In the genomic region with DNA sequence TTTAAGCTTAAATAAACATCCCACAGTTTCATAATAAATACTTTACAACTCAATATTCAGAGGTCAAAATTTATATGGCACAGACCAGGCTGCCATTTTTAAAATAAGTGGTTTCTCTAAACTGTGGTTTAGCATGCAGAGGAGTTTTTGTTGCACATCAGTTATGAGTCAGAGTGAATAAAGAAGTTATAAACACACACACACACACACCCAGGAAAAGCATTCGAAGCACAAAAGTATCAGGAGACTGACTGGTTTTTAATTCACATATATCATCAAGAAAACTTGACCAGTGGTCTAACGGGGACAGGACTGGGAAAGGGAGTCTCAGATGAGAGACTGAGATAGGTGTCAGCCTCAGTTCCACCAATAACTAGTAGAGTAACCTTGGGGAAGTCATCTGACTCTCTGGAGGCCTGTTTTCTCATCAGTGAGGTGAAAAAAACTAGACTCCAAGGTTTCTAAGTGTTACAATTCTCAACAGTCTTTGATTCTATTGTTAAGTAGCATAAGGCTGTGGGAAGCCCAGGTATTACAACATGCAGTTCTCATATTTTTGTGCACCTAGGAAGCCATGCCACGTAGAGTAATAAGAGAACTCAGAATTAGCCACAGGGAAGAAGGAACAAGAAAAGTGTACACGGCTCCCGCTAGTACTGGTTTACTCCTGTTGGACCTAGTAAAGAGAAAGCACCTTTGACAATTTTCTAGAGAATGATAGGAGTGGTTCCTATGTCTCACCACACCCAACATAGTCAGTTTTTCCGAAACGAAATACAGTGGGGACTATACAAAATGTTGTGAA, we compare ENCODE assay signal across 8 cellular contexts. TPM values are rescaled to one million over a fixed set of nuclear protein-coding genes. Genes with fewer than 3 reads are reported as not detected.
DNase-seq lines count a peak whose midpoint lies in the region; ATAC-seq and TF ChIP-seq lines count a peak whose summit lies in the region.

No MANE protein-coding gene starts in this region.

- peaks cover 48 to 60% of the 10 kb centered on the region in 2 donors for H3K4me1 Mint-ChIP-seq in effector memory CD8-positive, alpha-beta T cell (ENCODE audit: low read depth in 2 of 2)

- intact Hi-C loops in prostate gland (cut with DNase I), result no loop called here

- H3K36me3 Mint-ChIP-seq in effector memory CD8-positive, alpha-beta T cell (ENCODE audit: insufficient read depth), result peaks cover 20% of the 10 kb centered on the region

- H3K27ac ChIP-seq in BLaER1 treated with 17β-estradiol and CSF1 and Interleukin-3, amounts not matched to agents 10 nM and 100 nM, result peak overlapping the region in 9 of 11 experiments; percentile 38 to 88 (median 61); a peak in 17 of 22 replicates
- H3K27ac ChIP-seq in HEK293 (ENCODE audit: extremely low read depth, low read depth, low read length), result 0 out of 2 replicates have a peak overlapping the region, but pooled peaks have one; percentile 10
- H3K27ac ChIP-seq in prostate gland, result peak overlapping the region; percentile 6 to 22

- 49% methylated on average over 7 of the region's 7 CpGs for WGBS in prostate gland

- H3K27ac Mint-ChIP-seq in effector memory CD8-positive, alpha-beta T cell, result peak overlapping the region; percentile 91 to 96

- peaks cover 5 to 30% (median 20%) of the 10 kb centered on the region in 11 experiments for H3K9me3 ChIP-seq in BLaER1 treated with 17β-estradiol and CSF1 and Interleukin-3, amounts not matched to agents 10 nM and 100 nM (replicated peaks in 1 of 11)
- H3K9me3 ChIP-seq in HEK293 (ENCODE audit: control insufficient read depth, insufficient read depth, low read depth, low read length), result no peaks in the 10 kb centered on the region
- no peaks in the 10 kb centered on the region for H3K9me3 ChIP-seq in prostate gland

- H3K4me3 ChIP-seq in BLaER1 treated with 17β-estradiol and CSF1 and Interleukin-3, amounts not matched to agents 10 nM and 100 nM, result peak overlapping the region in 3 of 10 experiments; percentile 10 to 26 (median 15); a peak in 2 of 20 replicates
- no peak overlapping the region for H3K4me3 ChIP-seq in HEK293 (ENCODE audit: low read depth, low read length)
- no peak overlapping the region for H3K4me3 ChIP-seq in prostate gland

- peak; percentile 48 for ATAC-seq in effector memory CD8-positive, alpha-beta T cell (replicated peaks)

- TF ChIP-seq CTCF in HEK293 (tag by site-specific recombination; IDR thresholded peaks at IDR 0.05) (no peak), prostate gland (IDR thresholded peaks at IDR 0.05) (no peak)

- peak; percentile 59 to 79 for DNase-seq in SW 1271 (lab: John Stamatoyannopoulos, UW)
- DNase-seq in effector memory CD8-positive, alpha-beta T cell, result peak in 1 of 3 experiments; percentile 34
- no peak for DNase-seq in prostate gland (ENCODE audit: low spot score)
- DNase-seq in SK-N-DZ (ENCODE audit: low spot score), result no peak
- no peak for DNase-seq in SHP77 (lab: John Stamatoyannopoulos, UW)
- no peak for DNase-seq in NCI-H128 (lab: John Stamatoyannopoulos, UW; ENCODE audit: unreplicated experiment)

- peaks cover 65 to 100% (median 94%) of the 10 kb centered on the region in 11 experiments for H4K20me1 ChIP-seq in BLaER1 treated with 17β-estradiol and CSF1 and Interleukin-3, amounts not matched to agents 10 nM and 100 nM

- H3K36me3 ChIP-seq in BLaER1 treated with 17β-estradiol and CSF1 and Interleukin-3, amounts not matched to agents 10 nM and 100 nM, result peaks cover 7 to 54% (median 37%) of the 10 kb centered on the region in 11 experiments; a peak in 21 of 22 replicates
- H3K36me3 ChIP-seq in HEK293 (ENCODE audit: control insufficient read depth in 2 of 2, insufficient read depth in 1 of 2, low read length in 2 of 2), result no peaks in the 10 kb centered on the region; a peak in 1 of 3 replicates
- H3K36me3 ChIP-seq in prostate gland, result no peaks in the 10 kb centered on the region

- H3K4me3 Mint-ChIP-seq in effector memory CD8-positive, alpha-beta T cell, result peak overlapping the region; percentile 89 to 93

- H3K4me2 ChIP-seq in BLaER1 treated with 17β-estradiol and CSF1 and Interleukin-3, amounts not matched to agents 10 nM and 100 nM, result peak overlapping the region; percentile 3 to 97 (median 56); a peak in 21 of 22 replicates

- POLR2A ChIA-PET in HEK293 (lab: Yijun Ruan, JAX), result no interaction called here

- CTCF ChIA-PET in HEK293 (lab: Yijun Ruan, JAX), result interaction anchor here (0.7 to 1.3 kb wide), 3 partner anchors 10 to 26 kb away, joined by 3 to 10 read pairs (median 3); no protein-coding TSS in a partner anchor

- no peak for TF ChIP-seq POLR2A in prostate gland (IDR thresholded peaks at IDR 0.05)

- H3K4me1 ChIP-seq in BLaER1 treated with 17β-estradiol and CSF1 and Interleukin-3, amounts not matched to agents 10 nM and 100 nM, result peaks cover 27 to 80% (median 45%) of the 10 kb centered on the region in 10 experiments
- H3K4me1 ChIP-seq in HEK293 (ENCODE audit: control insufficient read depth, insufficient read depth, low read length) (peaks cover 22% of the 10 kb centered on the region), prostate gland (replicated peaks) (no peaks in the 10 kb centered on the region)

- H3K27me3 ChIP-seq in BLaER1 treated with 17β-estradiol and CSF1 and Interleukin-3, amounts not matched to agents 10 nM and 100 nM, result no peaks in the 10 kb centered on the region
- H3K27me3 ChIP-seq in prostate gland (replicated peaks; ENCODE audit: insufficient read depth), result no peaks in the 10 kb centered on the region

- H3K9me3 Mint-ChIP-seq in effector memory CD8-positive, alpha-beta T cell, result no peaks in the 10 kb centered on the region

- peak overlapping the region in 6 of 11 experiments; percentile 17 to 75 (median 58); a peak in 11 of 22 replicates for H3K9ac ChIP-seq in BLaER1 treated with 17β-estradiol and CSF1 and Interleukin-3, amounts not matched to agents 10 nM and 100 nM

- H3K27me3 Mint-ChIP-seq in effector memory CD8-positive, alpha-beta T cell, result no peaks in the 10 kb centered on the region

TF ChIP-seq in HEK293, 187 proteins besides CTCF, POLR2A, EP300 and RAD21 (continues in another document):
- TF ChIP-seq ZNF558 (tag by site-specific recombination; IDR thresholded peaks at IDR 0.05) (no peak), ZFP3 (tag by site-specific recombination; IDR thresholded peaks at IDR 0.05; ENCODE audit: low read depth) (0 out of 2 replicates have a peak, but pooled peaks have one; percentile 49), ZNF274 (IDR thresholded peaks at IDR 0.05; ENCODE audit: low read length) (no peak), ZNF274 (tag by site-specific recombination; IDR thresholded peaks at IDR 0.05; ENCODE audit: borderline replicate concordance) (no peak), KLF9 (tag by site-specific recombination; IDR thresholded peaks at IDR 0.05; ENCODE audit: low read depth) (no peak), YY2 (tag by site-specific recombination; IDR thresholded peaks at IDR 0.05) (no peak), ZNF292 (tag by site-specific recombination; IDR thresholded peaks at IDR 0.05; ENCODE audit: borderline replicate concordance, low read depth) (no peak), ZNF48 (tag by site-specific recombination; IDR thresholded peaks at IDR 0.05) (no peak), ZBTB8A (tag by site-specific recombination; IDR thresholded peaks at IDR 0.05) (no peak), KLF1 (tag by site-specific recombination; IDR thresholded peaks at IDR 0.05) (peak; percentile 59), ZNF311 (tag by site-specific recombination; IDR thresholded peaks at IDR 0.05; ENCODE audit: borderline replicate concordance) (no peak)
- TF ChIP-seq, protein P1, sequence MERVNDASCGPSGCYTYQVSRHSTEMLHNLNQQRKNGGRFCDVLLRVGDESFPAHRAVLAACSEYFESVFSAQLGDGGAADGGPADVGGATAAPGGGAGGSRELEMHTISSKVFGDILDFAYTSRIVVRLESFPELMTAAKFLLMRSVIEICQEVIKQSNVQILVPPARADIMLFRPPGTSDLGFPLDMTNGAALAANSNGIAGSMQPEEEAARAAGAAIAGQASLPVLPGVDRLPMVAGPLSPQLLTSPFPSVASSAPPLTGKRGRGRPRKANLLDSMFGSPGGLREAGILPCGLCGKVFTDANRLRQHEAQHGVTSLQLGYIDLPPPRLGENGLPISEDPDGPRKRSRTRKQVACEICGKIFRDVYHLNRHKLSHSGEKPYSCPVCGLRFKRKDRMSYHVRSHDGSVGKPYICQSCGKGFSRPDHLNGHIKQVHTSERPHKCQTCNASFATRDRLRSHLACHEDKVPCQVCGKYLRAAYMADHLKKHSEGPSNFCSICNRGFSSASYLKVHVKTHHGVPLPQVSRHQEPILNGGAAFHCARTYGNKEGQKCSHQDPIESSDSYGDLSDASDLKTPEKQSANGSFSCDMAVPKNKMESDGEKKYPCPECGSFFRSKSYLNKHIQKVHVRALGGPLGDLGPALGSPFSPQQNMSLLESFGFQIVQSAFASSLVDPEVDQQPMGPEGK (tag by site-specific recombination; IDR thresholded peaks at IDR 0.05), result no peak
- TF ChIP-seq, protein P2, sequence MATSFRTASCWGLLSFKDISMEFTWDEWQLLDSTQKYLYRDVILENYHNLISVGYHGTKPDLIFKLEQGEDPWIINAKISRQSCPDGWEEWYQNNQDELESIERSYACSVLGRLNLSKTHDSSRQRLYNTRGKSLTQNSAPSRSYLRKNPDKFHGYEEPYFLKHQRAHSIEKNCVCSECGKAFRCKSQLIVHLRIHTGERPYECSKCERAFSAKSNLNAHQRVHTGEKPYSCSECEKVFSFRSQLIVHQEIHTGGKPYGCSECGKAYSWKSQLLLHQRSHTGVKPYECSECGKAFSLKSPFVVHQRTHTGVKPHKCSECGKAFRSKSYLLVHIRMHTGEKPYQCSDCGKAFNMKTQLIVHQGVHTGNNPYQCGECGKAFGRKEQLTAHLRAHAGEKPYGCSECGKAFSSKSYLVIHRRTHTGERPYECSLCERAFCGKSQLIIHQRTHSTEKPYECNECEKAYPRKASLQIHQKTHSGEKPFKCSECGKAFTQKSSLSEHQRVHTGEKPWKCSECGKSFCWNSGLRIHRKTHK (tag by site-specific recombination; IDR thresholded peaks at IDR 0.05), result no peak
- TF ChIP-seq, protein P3, sequence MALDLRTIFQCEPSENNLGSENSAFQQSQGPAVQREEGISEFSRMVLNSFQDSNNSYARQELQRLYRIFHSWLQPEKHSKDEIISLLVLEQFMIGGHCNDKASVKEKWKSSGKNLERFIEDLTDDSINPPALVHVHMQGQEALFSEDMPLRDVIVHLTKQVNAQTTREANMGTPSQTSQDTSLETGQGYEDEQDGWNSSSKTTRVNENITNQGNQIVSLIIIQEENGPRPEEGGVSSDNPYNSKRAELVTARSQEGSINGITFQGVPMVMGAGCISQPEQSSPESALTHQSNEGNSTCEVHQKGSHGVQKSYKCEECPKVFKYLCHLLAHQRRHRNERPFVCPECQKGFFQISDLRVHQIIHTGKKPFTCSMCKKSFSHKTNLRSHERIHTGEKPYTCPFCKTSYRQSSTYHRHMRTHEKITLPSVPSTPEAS (tag by site-specific recombination; IDR thresholded peaks at IDR 0.05), result peak; percentile 38

RNA-seq across cellular contexts. Expression of a gene that starts 5.2 kb away (rescaled TPM):
- 10 to 100 TPM; 11.2 to 21.8 TPM for total RNA-seq in prostate gland
- polyA plus RNA-seq in SK-N-DZ (2014; cell fraction: cytosol; rRNA removed), result 4.0 and 4.5 TPM in 2 replicates
- 3.6 and 8.1 TPM in 2 replicates for polyA plus RNA-seq in SK-N-DZ (2014; cell fraction: nucleus; rRNA removed)

RNA-seq across cellular contexts. Expression of a gene that starts 36.0 kb away (rescaled TPM):
- total RNA-seq in prostate gland, result 10 to 100 TPM; 45.5 to 68.7 TPM
- 39.6 and 51.3 TPM in 2 replicates for polyA plus RNA-seq in SK-N-DZ (2014; cell fraction: cytosol; rRNA removed)
- 83.2 and 117 TPM in 2 replicates for polyA plus RNA-seq in SK-N-DZ (2014; cell fraction: nucleus; rRNA removed)

Comparison
In these comparisons a context has a peak if more than half of its experiments do, and no peak if none do; other contexts are left out.
1. H3K27ac ChIP-seq: peak in every context shown above with its lines; median percentile 61 in BLaER1 treated with 17β-estradiol and CSF1 and Interleukin-3, amounts not matched to agents 10 nM and 100 nM; 14 in prostate gland; 10 in HEK293.
2. DNase-seq: peak in SW 1271 (2 of 2); none in prostate gland (single experiment), SK-N-DZ (single experiment), SHP77 (0 of 2) and NCI-H128 (single experiment).